ENCODE assay signal across 9 cellular contexts in genomic region chr13:40518481-40518882, GRCh38.
A peak's percentile ranks its signal among the peaks of the same experiment; 100 is the strongest.
DNase-seq lines count a peak whose midpoint lies in the region; ATAC-seq and TF ChIP-seq lines count a peak whose summit lies in the region.
"Had no signal": no experiment of that assay in that cellular context is flagged by ENCODE, and none has a peak within 500 bp of the region (broad histone marks: within the 10 kb centered on the region; RNA-seq: fewer than 3 reads in every experiment).

No MANE protein-coding gene starts in this region.

- no peak overlapping the region for H2AFZ ChIP-seq in PC-3 (ENCODE audit: low read length)

- H3K4me3 ChIP-seq in GM06990 (replicated peaks; ENCODE audit: low read depth, low read length) (no peak overlapping the region), PC-3 (ENCODE audit: low read length) (no peak overlapping the region), Caco-2 (ENCODE audit: low read depth, low read length) (no peak overlapping the region)

- intact Hi-C loops in PC-3 (cut with micrococcal nuclease): no loop called here
- intact Hi-C loops in Caco-2 (cut with micrococcal nuclease; ENCODE audit: unreplicated experiment): no loop called here

- H3K4me3 Mint-ChIP-seq in natural killer cell treated with Interleukin-12 subunit alpha and Interleukin-12 subunit beta and Interleukin-15 and Interleukin-18, amount 100 ng/mL, for 72 hours: peak overlapping the region; percentile 46
- no peak overlapping the region for H3K4me3 Mint-ChIP-seq in Caco-2 (ENCODE audit: unreplicated experiment)

- H3K9me3 Mint-ChIP-seq in natural killer cell treated with Interleukin-12 subunit alpha and Interleukin-12 subunit beta and Interleukin-15 and Interleukin-18, amount 100 ng/mL, for 72 hours: no peaks in the 10 kb centered on the region
- H3K9me3 Mint-ChIP-seq in Caco-2 (ENCODE audit: unreplicated experiment): no peaks in the 10 kb centered on the region

- no peaks in the 10 kb centered on the region for H3K9me3 ChIP-seq in PC-3 (ENCODE audit: low read length)
- H3K9me3 ChIP-seq in Caco-2: no peaks in the 10 kb centered on the region

- peak; percentile 30 for ATAC-seq in HG02852 (IDR thresholded peaks at IDR 0.05; ENCODE audit: unreplicated experiment)
- ATAC-seq in natural killer cell treated with Interleukin-12 subunit alpha and Interleukin-12 subunit beta and Interleukin-15 and Interleukin-18, amount 100 ng/mL, for 72 hours: peak; percentile 81 to 82
- ATAC-seq in PC-3: no peak
- ATAC-seq in GM21723 (IDR thresholded peaks at IDR 0.05; ENCODE audit: unreplicated experiment): no peak

- POLR2A ChIA-PET in PC-3 (lab: Charles Lee; ENCODE audit: unreplicated experiment): no interaction called here
- POLR2A ChIA-PET in Caco-2 (lab: Charles Lee): no interaction called here

- H3K79me2 ChIP-seq in PC-3 (ENCODE audit: low read length): no peaks in the 10 kb centered on the region

- no peaks in the 10 kb centered on the region for H3K27me3 Mint-ChIP-seq in natural killer cell treated with Interleukin-12 subunit alpha and Interleukin-12 subunit beta and Interleukin-15 and Interleukin-18, amount 100 ng/mL, for 72 hours
- no peaks in the 10 kb centered on the region for H3K27me3 Mint-ChIP-seq in Caco-2 (ENCODE audit: insufficient read depth, unreplicated experiment)

- no peaks in the 10 kb centered on the region for H4K20me1 ChIP-seq in PC-3 (ENCODE audit: low read length)

- no peak overlapping the region for H3K4me2 ChIP-seq in PC-3 (ENCODE audit: low read length)

- TF ChIP-seq CTCF in GM06990 (IDR thresholded peaks at IDR 0.05; ENCODE audit: insufficient read depth, low read length, poor library complexity, severe bottlenecking) (no peak), PC-3 (conservative IDR thresholded peaks at IDR 0.05; ENCODE audit: low read depth, low read length) (no peak), Caco-2 (IDR thresholded peaks at IDR 0.05; ENCODE audit: insufficient read depth in 1 of 2, low read depth in 1 of 2, low read length in 1 of 2, severe bottlenecking in 1 of 2, unreplicated experiment in 1 of 2) (no peak)

- peaks cover 17 to 19% of the 10 kb centered on the region in 2 donors for H3K4me1 Mint-ChIP-seq in natural killer cell treated with Interleukin-12 subunit alpha and Interleukin-12 subunit beta and Interleukin-15 and Interleukin-18, amount 100 ng/mL, for 72 hours (ENCODE audit: low read depth in 2 of 2)
- H3K4me1 Mint-ChIP-seq in Caco-2 (ENCODE audit: low read depth, unreplicated experiment): no peaks in the 10 kb centered on the region

- H3K9ac ChIP-seq in PC-3 (ENCODE audit: low read length): no peak overlapping the region

- H3K36me3 ChIP-seq in GM06990 (ENCODE audit: control insufficient read depth, insufficient read depth, low read length): no peaks in the 10 kb centered on the region
- H3K36me3 ChIP-seq in PC-3 (ENCODE audit: low read depth, low read length): no peaks in the 10 kb centered on the region
- H3K36me3 ChIP-seq in Caco-2 (ENCODE audit: control insufficient read depth, insufficient read depth, low read length): no peaks in the 10 kb centered on the region

- H3K27me3 ChIP-seq in GM06990 (replicated peaks; ENCODE audit: control insufficient read depth, insufficient read depth, low read length) (no peaks in the 10 kb centered on the region), PC-3 (ENCODE audit: low read length) (no peaks in the 10 kb centered on the region), Caco-2 (replicated peaks; ENCODE audit: control insufficient read depth, insufficient read depth, low read length) (no peaks in the 10 kb centered on the region)

- DNase-seq in GM06990 (ENCODE audit: extremely low read depth, insufficient read length) (peak; percentile 56), PC-3 (no peak), DMS153 treated with DMSO at 0.1 percent for 48 hours (lab: John Stamatoyannopoulos, UW; ENCODE audit: unreplicated experiment) (no peak), Caco-2 (no peak)
- peak; percentile 33 to 61 (median 37) for DNase-seq in activated CD8-positive, alpha-beta memory T cell treated with anti-CD3 and anti-CD28 coated beads for 48 hours (ENCODE audit: low read depth in 2 of 3, low spot score in 2 of 3)
- DNase-seq in natural killer cell treated with Interleukin-12 subunit alpha and Interleukin-12 subunit beta and Interleukin-15 and Interleukin-18, amount 100 ng/mL, for 72 hours (ENCODE audit: low spot score): no peak
- DNase-seq: DMS153 had no signal

- H3K36me3 Mint-ChIP-seq in natural killer cell treated with Interleukin-12 subunit alpha and Interleukin-12 subunit beta and Interleukin-15 and Interleukin-18, amount 100 ng/mL, for 72 hours: no peaks in the 10 kb centered on the region
- H3K36me3 Mint-ChIP-seq in Caco-2 (ENCODE audit: insufficient read depth, unreplicated experiment): no peaks in the 10 kb centered on the region

- H3K4me1 ChIP-seq in PC-3 (ENCODE audit: insufficient read depth, low read length): no peaks in the 10 kb centered on the region
- H3K4me1 ChIP-seq in Caco-2: no peaks in the 10 kb centered on the region

- no peaks in the 10 kb centered on the region for H3K9me2 ChIP-seq in PC-3 (replicated peaks; ENCODE audit: low read length)

- CTCF ChIA-PET in PC-3 (lab: Charles Lee): no interaction called here
- CTCF ChIA-PET in Caco-2 (lab: Charles Lee): no interaction called here

- H3K27ac ChIP-seq in PC-3 (ENCODE audit: low read length): no peak overlapping the region

- BruUV-seq in PC-3 (replicated peaks; lab: Mats Ljungman, UMichigan) (no TSS peak), Caco-2 (replicated peaks; lab: Mats Ljungman, UMichigan) (no TSS peak)

- H3F3A ChIP-seq in PC-3 (ENCODE audit: low read length, unreplicated experiment): no peaks in the 10 kb centered on the region

- peak overlapping the region in 1 of 2 donors; percentile 12 for H3K27ac Mint-ChIP-seq in natural killer cell treated with Interleukin-12 subunit alpha and Interleukin-12 subunit beta and Interleukin-15 and Interleukin-18, amount 100 ng/mL, for 72 hours
- no peak overlapping the region for H3K27ac Mint-ChIP-seq in Caco-2 (ENCODE audit: unreplicated experiment)

Comparison
In these comparisons a context has a peak if more than half of its experiments do, and no peak if none do; other contexts are left out.
1. DNase-seq: peak in GM06990 (single experiment) and activated CD8-positive, alpha-beta memory T cell treated with anti-CD3 and anti-CD28 coated beads for 48 hours (3 of 3); none in natural killer cell treated with Interleukin-12 subunit alpha and Interleukin-12 subunit beta and Interleukin-15 and Interleukin-18, amount 100 ng/mL, for 72 hours (single experiment), PC-3 (single experiment), DMS153 treated with DMSO at 0.1 percent for 48 hours (single experiment) and Caco-2 (0 of 2).
2. ATAC-seq: peak in HG02852 (single experiment) and natural killer cell treated with Interleukin-12 subunit alpha and Interleukin-12 subunit beta and Interleukin-15 and Interleukin-18, amount 100 ng/mL, for 72 hours (2 of 2); none in PC-3 (single experiment) and GM21723 (single experiment).